Comparison of ENCODE assay signal across 23 cellular contexts in the genomic region with DNA sequence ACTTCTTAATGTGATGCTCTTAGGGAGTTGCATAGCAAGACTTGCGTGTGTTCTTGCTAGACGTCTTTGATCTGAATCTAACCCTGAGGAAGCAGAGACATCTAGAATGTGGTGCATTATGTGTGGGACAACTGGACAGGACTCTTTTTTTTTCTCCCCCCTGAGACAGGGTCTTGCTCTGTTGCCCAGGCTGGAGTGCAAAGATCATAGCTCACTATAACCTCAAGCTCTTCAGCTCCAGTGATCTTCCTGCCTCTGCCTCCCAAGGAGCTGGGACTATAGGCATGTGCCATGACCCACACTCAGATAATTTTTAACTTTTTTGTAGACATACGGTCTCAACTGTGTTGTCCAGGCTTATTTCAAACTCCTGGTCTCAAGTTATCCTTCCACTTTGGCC. TPM values are rescaled to one million over a fixed set of nuclear protein-coding genes. Genes with fewer than 3 reads are reported as not detected.
DNase-seq lines count a peak whose midpoint lies in the region; ATAC-seq, FAIRE-seq and TF ChIP-seq lines count a peak whose summit lies in the region.
"Had no signal": no experiment of that assay in that cellular context is flagged by ENCODE, and none has a peak within 500 bp of the region (broad histone marks: within the 10 kb centered on the region; RNA-seq: fewer than 3 reads in every experiment).

No MANE protein-coding gene starts in this region.

- no peak for TF ChIP-seq EP300 in HepG2 (IDR thresholded peaks at IDR 0.05; ENCODE audit: low read depth in 2 of 2, low read length in 2 of 2)
- TF ChIP-seq EP300 in HepG2 (CRISPR knock-in tag; IDR thresholded peaks at IDR 0.05; ENCODE audit: borderline replicate concordance), result no peak
- TF ChIP-seq EP300 in K562 (IDR thresholded peaks at IDR 0.05; ENCODE audit: low read length), result no peak

- BruUV-seq in HepG2 (replicated peaks; lab: Mats Ljungman, UMichigan), result no TSS peak
- no TSS peak for BruUV-seq in K562 (replicated peaks; lab: Mats Ljungman, UMichigan)

- DNase-seq in HepG2 (ENCODE audit: low spot score) (no peak), right lobe of liver (no peak), K562 (ENCODE audit: extremely low read depth in 1 of 4, low spot score in 3 of 4) (no peak), chondrocyte (ENCODE audit: low spot score) (no peak), NCI-H82 (lab: John Stamatoyannopoulos, UW) (no peak), erythroblast (lab: John Stamatoyannopoulos, UW) (no peak)
- DNase-seq: AML-193; Caco-2; Calu3; CD4-positive, alpha-beta T cell; CD8-positive, alpha-beta T cell; DMS79 treated with DMSO at 0.1 percent for 48 hours; GF-D8 had no signal

- H3K79me2 ChIP-seq in HepG2 (ENCODE audit: insufficient read depth, low read length), result no peaks in the 10 kb centered on the region
- H3K79me2 ChIP-seq in K562 (ENCODE audit: control insufficient read depth, insufficient read depth, low read length), result peaks cover 52% of the 10 kb centered on the region

- no peaks in the 10 kb centered on the region for H3K4me1 ChIP-seq in HepG2 (ENCODE audit: insufficient read depth, low read length)
- H3K4me1 ChIP-seq in right lobe of liver, result no peaks in the 10 kb centered on the region
- H3K4me1 ChIP-seq in K562 (replicated peaks in 1 of 2; ENCODE audit: control insufficient read depth in 2 of 2, insufficient read depth in 2 of 2, low read length in 2 of 2), result no peaks in the 10 kb centered on the region
- H3K4me1 ChIP-seq: A549; BLaER1 treated with 17β-estradiol and CSF1 and Interleukin-3, amounts not matched to agents 10 nM and 100 nM; Caco-2 had no signal

- H3K27me3 Mint-ChIP-seq in chondrocyte (ENCODE audit: low read depth), result no peaks in the 10 kb centered on the region
- H3K27me3 Mint-ChIP-seq: B cell; CD4-positive, alpha-beta T cell had no signal

- H3K36me3 ChIP-seq in HepG2 (replicated peaks in 1 of 2; ENCODE audit: control insufficient read depth in 1 of 2, insufficient read depth in 2 of 2, low read length in 2 of 2) (peaks cover 15 to 56% of the 10 kb centered on the region in 2 experiments; a peak in 4 of 5 replicates), right lobe of liver (peaks cover 0 to 24% (median 8%) of the 10 kb centered on the region in 4 donors), K562 (ENCODE audit: control insufficient read depth, insufficient read depth, low read length) (peaks cover 62% of the 10 kb centered on the region)

- peak overlapping the region; percentile 59 for H3K27ac Mint-ChIP-seq in chondrocyte (ENCODE audit: unreplicated experiment)
- H3K27ac Mint-ChIP-seq: B cell; CD4-positive, alpha-beta T cell; CD8-positive, alpha-beta T cell had no signal

- H3K9me3 ChIP-seq in HepG2 (ENCODE audit: low read length), result no peaks in the 10 kb centered on the region
- no peaks in the 10 kb centered on the region for H3K9me3 ChIP-seq in right lobe of liver
- H3K9me3 ChIP-seq in K562 (replicated peaks; ENCODE audit: control insufficient read depth, insufficient read depth, low read depth, low read length), result no peaks in the 10 kb centered on the region
- H3K9me3 ChIP-seq: A549, Caco-2 had no signal

- 91% methylated on average over 3 of the region's 3 CpGs for WGBS in HepG2 (ENCODE audit: low lambda C conversion rate)
- WGBS in right lobe of liver (ENCODE audit: insufficient coverage, low coverage, low lambda C conversion rate, missing lambda C conversion rate), result 73% methylated on average over 1 of the region's 3 CpGs
- WGBS in K562 (ENCODE audit: insufficient coverage, low coverage, missing lambda C conversion rate), result 91% methylated on average over 3 of the region's 3 CpGs

- H3K9me3 Mint-ChIP-seq in chondrocyte (ENCODE audit: low read depth), result no peaks in the 10 kb centered on the region
- H3K9me3 Mint-ChIP-seq: CD4-positive, alpha-beta T cell; CD8-positive, alpha-beta T cell had no signal

- in situ Hi-C loops in HepG2 (cut with HindIII; ENCODE audit: extremely low pct_ligation_motif_present, low pct_unique_long_range_greater_than_20kb), result no loop called here
- in situ Hi-C loops in K562 (cut with MboI), result no loop called here

- H3K36me3 Mint-ChIP-seq in chondrocyte (ENCODE audit: low read depth), result peaks cover 10% of the 10 kb centered on the region

- CTCF ChIA-PET in HepG2 (lab: Yijun Ruan, JAX; ENCODE audit: low intra/inter-chr PET ratio, low total read pairs) (no interaction called here), K562 (lab: Yijun Ruan, JAX; ENCODE audit: low intra/inter-chr PET ratio) (no interaction called here)

- H3K27me3 ChIP-seq in HepG2 (ENCODE audit: control insufficient read depth in 1 of 2, insufficient read depth in 2 of 2, low read length in 2 of 2) (no peaks in the 10 kb centered on the region), right lobe of liver (no peaks in the 10 kb centered on the region), K562 (ENCODE audit: control insufficient read depth in 2 of 2, insufficient read depth in 2 of 2, low read length in 2 of 2) (no peaks in the 10 kb centered on the region)
- H3K27me3 ChIP-seq: BLaER1 treated with 17β-estradiol and CSF1 and Interleukin-3, amounts not matched to agents 10 nM and 100 nM had no signal

- intact Hi-C loops in HepG2 (cut with micrococcal nuclease; ENCODE audit: unreplicated experiment), result no loop called here
- intact Hi-C loops in right lobe of liver (cut with DNase I), result no loop called here
- intact Hi-C loops in K562 (cut with micrococcal nuclease), result no loop called here

- no peak overlapping the region for H3K9ac ChIP-seq in HepG2 (ENCODE audit: insufficient read depth, low read depth, low read length)
- no peak overlapping the region for H3K9ac ChIP-seq in K562 (ENCODE audit: insufficient read depth in 1 of 2, low read depth in 2 of 2, low read length in 2 of 2)
- H3K9ac ChIP-seq: BLaER1 treated with 17β-estradiol and CSF1 and Interleukin-3, amounts not matched to agents 10 nM and 100 nM had no signal

- TF ChIP-seq RAD21 in HepG2 (CRISPR knock-in tag; IDR thresholded peaks at IDR 0.05), result no peak
- no peak for TF ChIP-seq RAD21 in K562 (CRISPR knock-in tag; conservative IDR thresholded peaks at IDR 0.05 in 1 of 2, IDR thresholded peaks at IDR 0.05 in 1 of 2)

- H3K9me1 ChIP-seq in K562 (ENCODE audit: control insufficient read depth, insufficient read depth, low read length), result no peaks in the 10 kb centered on the region

- H3K4me3 Mint-ChIP-seq in chondrocyte (ENCODE audit: unreplicated experiment), result no peak overlapping the region
- H3K4me3 Mint-ChIP-seq: B cell; CD4-positive, alpha-beta T cell; CD8-positive, alpha-beta T cell had no signal

- H3K4me2 ChIP-seq in HepG2 (ENCODE audit: low read depth, low read length) (no peak overlapping the region), K562 (ENCODE audit: insufficient read depth, low read length) (no peak overlapping the region)
- H3K4me2 ChIP-seq: A549; BLaER1 treated with 17β-estradiol and CSF1 and Interleukin-3, amounts not matched to agents 10 nM and 100 nM had no signal

- FAIRE-seq in HepG2 (lab: Jason Lieb, UNC) (no peak), K562 (lab: Jason Lieb, UNC) (no peak)
- FAIRE-seq: A549, D721Med, G401.6, GM12892, GM18507 had no signal

- ATAC-seq in HepG2 (no peak), right lobe of liver (no peak), K562 (no peak), GM21367 (IDR thresholded peaks at IDR 0.05; ENCODE audit: unreplicated experiment) (no peak)
- ATAC-seq: A549; CD8-positive, alpha-beta T cell had no signal

- TF ChIP-seq POLR2A in HepG2 (IDR thresholded peaks at IDR 0.05; ENCODE audit: insufficient read depth in 1 of 2, low read depth in 2 of 2, low read length in 2 of 2), result no peak
- no peak for TF ChIP-seq POLR2A in right lobe of liver (IDR thresholded peaks at IDR 0.05)
- no peak for TF ChIP-seq POLR2A in K562 (conservative IDR thresholded peaks at IDR 0.05)
- TF ChIP-seq POLR2A in erythroblast (IDR thresholded peaks at IDR 0.05; ENCODE audit: low read length), result no peak

- H3K27ac ChIP-seq in HepG2 (ENCODE audit: extremely low read length, insufficient read depth, low read length) (no peak overlapping the region), right lobe of liver (no peak overlapping the region), K562 (ENCODE audit: extremely low read depth, low read depth, low read length) (no peak overlapping the region)
- H3K27ac ChIP-seq: 22Rv1; A549; BLaER1 treated with 17β-estradiol and CSF1 and Interleukin-3, amounts not matched to agents 10 nM and 100 nM; C4-2B had no signal

- H2AFZ ChIP-seq in HepG2 (ENCODE audit: low read length), result no peak overlapping the region
- no peak overlapping the region for H2AFZ ChIP-seq in K562 (ENCODE audit: low read depth, low read length)

- no peaks in the 10 kb centered on the region for H3K4me1 Mint-ChIP-seq in chondrocyte (ENCODE audit: low read depth)
- H3K4me1 Mint-ChIP-seq: B cell had no signal

- no peak overlapping the region for H3K4me3 ChIP-seq in HepG2 (replicated peaks in 1 of 3; ENCODE audit: insufficient read depth in 1 of 3, low read depth in 2 of 3, low read length in 3 of 3)
- H3K4me3 ChIP-seq in right lobe of liver, result no peak overlapping the region
- no peak overlapping the region for H3K4me3 ChIP-seq in K562
- H3K4me3 ChIP-seq: A549; BLaER1 treated with 17β-estradiol and CSF1 and Interleukin-3, amounts not matched to agents 10 nM and 100 nM had no signal

- POLR2A ChIA-PET in HepG2 (lab: Yijun Ruan, JAX), result no interaction called here
- POLR2A ChIA-PET in K562 (lab: Yijun Ruan, JAX), result no interaction called here

- H4K20me1 ChIP-seq in HepG2 (ENCODE audit: insufficient read depth, low read length), result no peaks in the 10 kb centered on the region
- no peaks in the 10 kb centered on the region for H4K20me1 ChIP-seq in K562 (replicated peaks; ENCODE audit: control insufficient read depth, insufficient read depth, low read length)

- TF ChIP-seq CTCF in HepG2 (CRISPR knock-in tag; IDR thresholded peaks at IDR 0.05) (no peak), right lobe of liver (IDR thresholded peaks at IDR 0.05) (no peak), K562 (IDR thresholded peaks at IDR 0.05 in 2 of 3, conservative IDR thresholded peaks at IDR 0.05 in 1 of 3; ENCODE audit: insufficient read depth in 2 of 3, low read depth in 1 of 3, low read length in 3 of 3) (no peak), chondrocyte (IDR thresholded peaks at IDR 0.05) (no peak)

RNA-seq across cellular contexts. Expression of a gene that starts 34.0 kb away (rescaled TPM):
- total RNA-seq in HepG2 (2016; rRNA removed; fragmentation: Illumina TruSeq; extraction: Trizol) (134 and 169 TPM in 2 replicates), right lobe of liver (10 to 100 TPM; 40.7 to 84.5 (median 47.7) TPM), K562 (2014; rRNA removed) (302 and 327 TPM in 2 replicates), K562 (2014; rRNA removed; fragmentation: Illumina TruSeq; extraction: Trizol) (235 and 246 TPM in 2 replicates), K562 (2015; rRNA removed; fragmentation: Illumina TruSeq; extraction: Trizol) (215 and 217 TPM in 2 replicates), K562 (2021) (231 and 238 TPM in 2 replicates), chondrocyte (83.4 to 88.8 TPM (median 84.8 TPM) in 3 replicates)
- total RNA-seq in HepG2 (2016; cell fraction: cytosol; rRNA removed; fragmentation: Illumina TruSeq; extraction: Trizol; ENCODE audit: low read depth), result 60.5 and 63.6 TPM in 2 replicates
- 127 and 165 TPM in 2 replicates for total RNA-seq in HepG2 (2016; cell fraction: insoluble cytoplasmic fraction; rRNA removed; fragmentation: Illumina TruSeq; extraction: Trizol)
- total RNA-seq in HepG2 (2016; cell fraction: membrane; rRNA removed; fragmentation: Illumina TruSeq; extraction: Trizol), result 55.2 and 56.6 TPM in 2 replicates
- total RNA-seq in HepG2 (2016; cell fraction: nucleus; rRNA removed; fragmentation: Illumina TruSeq; extraction: Trizol), result 108 and 132 TPM in 2 replicates
- polyA plus RNA-seq in HepG2 (2011; rRNA removed) (95.6 and 112 TPM in 2 replicates), K562 (2011; rRNA removed) (307 and 425 TPM in 2 replicates), K562 (2014; fragmentation: Illumina TruSeq; extraction: Trizol) (303 and 361 TPM in 2 replicates), K562 (2014; fragmentation: Nextera tagmentation; extraction: Ambion mirVana) (100 to 1,000 TPM; 536 to 541 TPM), K562 (2014; rRNA removed) (411 and 464 TPM in 2 replicates)
- polyA plus RNA-seq in HepG2 (2011; cell fraction: cytosol; rRNA removed), result 126 and 132 TPM in 2 replicates
- 35.3 and 41.3 TPM in 2 replicates for polyA plus RNA-seq in HepG2 (2011; cell fraction: nucleus; rRNA removed)
- 79.1 and 111 TPM in 2 replicates for polyA plus RNA-seq in HepG2 (2012)
- polyA plus RNA-seq in HepG2 (2016; cell fraction: cytosol; fragmentation: Illumina TruSeq; extraction: Trizol; ENCODE audit: low read depth), result 32.9 and 34.1 TPM in 2 replicates
- polyA plus RNA-seq in HepG2 (2016; cell fraction: insoluble cytoplasmic fraction; fragmentation: Illumina TruSeq; extraction: Trizol; ENCODE audit: low read depth), result 127 and 131 TPM in 2 replicates
- 34.7 and 37.2 TPM in 2 replicates for polyA plus RNA-seq in HepG2 (2016; cell fraction: membrane; fragmentation: Illumina TruSeq; extraction: Trizol; ENCODE audit: low read depth)
- 205 and 218 TPM in 2 replicates for polyA plus RNA-seq in HepG2 (2016; cell fraction: nucleus; fragmentation: Illumina TruSeq; extraction: Trizol; ENCODE audit: insufficient read depth, low read depth)
- 35.2 and 45.1 TPM in 2 replicates for polyA minus RNA-seq in HepG2 (2011; rRNA and poly(A)+ RNA removed; ENCODE audit: low replicate concordance)
- 59.3 and 61.4 TPM in 2 replicates for polyA minus RNA-seq in HepG2 (2011; cell fraction: cytosol; rRNA and poly(A)+ RNA removed)
- polyA minus RNA-seq in HepG2 (2011; cell fraction: nucleus; rRNA and poly(A)+ RNA removed), result 36.8 and 40.4 TPM in 2 replicates
- total RNA-seq in K562 (2011; cell fraction: chromatin; rRNA removed; ENCODE audit: low replicate concordance), result 143 TPM in 2 replicates
- total RNA-seq in K562 (2011; cell fraction: nucleolus; rRNA removed), result 190 and 200 TPM in 2 replicates
- total RNA-seq in K562 (2011; cell fraction: nucleoplasm; rRNA removed), result 178 and 226 TPM in 2 replicates
- 302 and 333 TPM in 2 replicates for polyA plus RNA-seq in K562 (2011; cell fraction: cytosol; rRNA removed)
- 61.1 and 83.0 TPM in 2 replicates for polyA plus RNA-seq in K562 (2011; cell fraction: nucleus; rRNA removed)
- polyA plus RNA-seq in K562 (2012), result 178 and 267 TPM in 2 replicates
- polyA minus RNA-seq in K562 (2011; rRNA and poly(A)+ RNA removed), result 317 and 349 TPM in 2 replicates
- 86.4 and 132 TPM in 2 replicates for polyA minus RNA-seq in K562 (2011; cell fraction: cytosol; rRNA and poly(A)+ RNA removed)
- polyA minus RNA-seq in K562 (2011; cell fraction: nucleus; rRNA and poly(A)+ RNA removed), result 29.5 and 35.4 TPM in 2 replicates

RNA-seq across cellular contexts. Expression of a gene that starts 37.2 kb away (rescaled TPM):
- 85.1 and 148 TPM in 2 replicates for total RNA-seq in HepG2 (2016; rRNA removed; fragmentation: Illumina TruSeq; extraction: Trizol)
- 12.9 and 14.6 TPM in 2 replicates for total RNA-seq in HepG2 (2016; cell fraction: cytosol; rRNA removed; fragmentation: Illumina TruSeq; extraction: Trizol; ENCODE audit: low read depth)
- 88.2 and 150 TPM in 2 replicates for total RNA-seq in HepG2 (2016; cell fraction: insoluble cytoplasmic fraction; rRNA removed; fragmentation: Illumina TruSeq; extraction: Trizol)
- 37.4 and 44.8 TPM in 2 replicates for total RNA-seq in HepG2 (2016; cell fraction: membrane; rRNA removed; fragmentation: Illumina TruSeq; extraction: Trizol)
- total RNA-seq in HepG2 (2016; cell fraction: nucleus; rRNA removed; fragmentation: Illumina TruSeq; extraction: Trizol), result 50.3 and 56.3 TPM in 2 replicates
- 33.0 and 38.9 TPM in 2 replicates for polyA plus RNA-seq in HepG2 (2011; rRNA removed)
- polyA plus RNA-seq in HepG2 (2011; cell fraction: cytosol; rRNA removed), result 16.9 and 17.1 TPM in 2 replicates
- polyA plus RNA-seq in HepG2 (2011; cell fraction: nucleus; rRNA removed), result 20.9 and 25.1 TPM in 2 replicates
- polyA plus RNA-seq in HepG2 (2012), result 20.9 and 26.3 TPM in 2 replicates
- 4.1 and 4.3 TPM in 2 replicates for polyA plus RNA-seq in HepG2 (2016; cell fraction: cytosol; fragmentation: Illumina TruSeq; extraction: Trizol; ENCODE audit: low read depth)
- polyA plus RNA-seq in HepG2 (2016; cell fraction: insoluble cytoplasmic fraction; fragmentation: Illumina TruSeq; extraction: Trizol; ENCODE audit: low read depth), result 65.8 and 72.7 TPM in 2 replicates
- polyA plus RNA-seq in HepG2 (2016; cell fraction: membrane; fragmentation: Illumina TruSeq; extraction: Trizol; ENCODE audit: low read depth), result 14.1 and 16.4 TPM in 2 replicates
- 49.9 and 50.1 TPM in 2 replicates for polyA plus RNA-seq in HepG2 (2016; cell fraction: nucleus; fragmentation: Illumina TruSeq; extraction: Trizol; ENCODE audit: insufficient read depth, low read depth)
- 92.6 and 112 TPM in 2 replicates for polyA minus RNA-seq in HepG2 (2011; rRNA and poly(A)+ RNA removed; ENCODE audit: low replicate concordance)
- 55.7 and 62.7 TPM in 2 replicates for polyA minus RNA-seq in HepG2 (2011; cell fraction: cytosol; rRNA and poly(A)+ RNA removed)
- 44.9 and 55.3 TPM in 2 replicates for polyA minus RNA-seq in HepG2 (2011; cell fraction: nucleus; rRNA and poly(A)+ RNA removed)
- 10 to 100 TPM in 5 of 6 experiments, 1 to 10 TPM in 1; 8.8 to 15.9 (median 12.1) TPM for total RNA-seq in right lobe of liver
- 105 and 121 TPM in 2 replicates for total RNA-seq in K562 (2011; cell fraction: chromatin; rRNA removed; ENCODE audit: low replicate concordance)
- 31.3 and 32.5 TPM in 2 replicates for total RNA-seq in K562 (2011; cell fraction: nucleolus; rRNA removed)
- total RNA-seq in K562 (2011; cell fraction: nucleoplasm; rRNA removed), result 51.2 and 83.9 TPM in 2 replicates
- 44.7 and 50.5 TPM in 2 replicates for total RNA-seq in K562 (2014; rRNA removed)
- total RNA-seq in K562 (2014; rRNA removed; fragmentation: Illumina TruSeq; extraction: Trizol), result 112 and 127 TPM in 2 replicates
- total RNA-seq in K562 (2015; rRNA removed; fragmentation: Illumina TruSeq; extraction: Trizol), result 78.1 and 83.6 TPM in 2 replicates
- 101 and 103 TPM in 2 replicates for total RNA-seq in K562 (2021)
- 112 and 136 TPM in 2 replicates for polyA plus RNA-seq in K562 (2011; rRNA removed)
- polyA plus RNA-seq in K562 (2011; cell fraction: cytosol; rRNA removed), result 35.5 and 60.8 TPM in 2 replicates
- polyA plus RNA-seq in K562 (2011; cell fraction: nucleus; rRNA removed), result 52.5 and 59.6 TPM in 2 replicates
- polyA plus RNA-seq in K562 (2012), result 38.4 and 46.1 TPM in 2 replicates
- polyA plus RNA-seq in K562 (2014; fragmentation: Illumina TruSeq; extraction: Trizol), result 59.5 and 67.4 TPM in 2 replicates
- polyA plus RNA-seq in K562 (2014; fragmentation: Nextera tagmentation; extraction: Ambion mirVana), result 10 to 100 TPM; 28.9 to 39.7 TPM
- 53.1 and 53.4 TPM in 2 replicates for polyA plus RNA-seq in K562 (2014; rRNA removed)
- polyA minus RNA-seq in K562 (2011; rRNA and poly(A)+ RNA removed), result 293 and 318 TPM in 2 replicates
- polyA minus RNA-seq in K562 (2011; cell fraction: cytosol; rRNA and poly(A)+ RNA removed), result 67.9 and 134 TPM in 2 replicates
- polyA minus RNA-seq in K562 (2011; cell fraction: nucleus; rRNA and poly(A)+ RNA removed), result 19.9 and 34.4 TPM in 2 replicates
- total RNA-seq in chondrocyte, result 28.1 to 41.8 TPM (median 33.9 TPM) in 3 replicates
